In genomic region chr17:55895112-55895759, GRCh38 we compare ENCODE assay signal across 31 cellular contexts.
DNase-seq lines count a peak whose midpoint lies in the region; ATAC-seq, FAIRE-seq and TF ChIP-seq lines count a peak whose summit lies in the region.
"Had no signal": no experiment of that assay in that cellular context is flagged by ENCODE, and none has a peak within 500 bp of the region (broad histone marks: within the 10 kb centered on the region; RNA-seq: fewer than 3 reads in every experiment).

No MANE protein-coding gene starts in this region.

- H3K9me3 ChIP-seq in Loucy (ENCODE audit: insufficient read depth, low read depth, low read length) (no peaks in the 10 kb centered on the region), GM12878 (replicated peaks; ENCODE audit: control insufficient read depth, insufficient read depth, low read length) (no peaks in the 10 kb centered on the region)
- H3K9me3 ChIP-seq: ascending aorta, uterus had no signal

- H3K27ac ChIP-seq in GM12878 (ENCODE audit: control insufficient read depth, insufficient read depth), result no peak overlapping the region
- H3K27ac ChIP-seq: SK-N-MC, uterus had no signal

- H3K27ac Mint-ChIP-seq in activated T-helper 1 cell treated with anti-CD3 and anti-CD28 coated beads, Interleukin-12 subunit alpha, Interleukin-12 subunit beta, Interleukin-2, Interleukin-4 antibody, amounts not matched to agents 30 ng/mL and 10 ng/mL and 1 ng/mL, durations not matched to agents 14 hours and 24 hours and 36 hours, result no peak overlapping the region
- H3K27ac Mint-ChIP-seq: CD4-positive, CD25-positive, alpha-beta regulatory T cell; dendritic cell treated with granulocyte-macrophage colony-stimulating factor and Interleukin-4, amounts not matched to agents 40 ng/mL and 50 ng/mL, for 4 days; endodermal cell; GM23338; HFFc6; immature natural killer cell; memory B cell; progenitor cell of endocrine pancreas had no signal

- intact Hi-C loops in GM12878 (cut with micrococcal nuclease; ENCODE audit: unreplicated experiment) (no loop called here), sciatic nerve (cut with DNase I) (no loop called here)
- intact Hi-C loops in activated T-helper 1 cell treated with anti-CD3 and anti-CD28 coated beads, Interleukin-12 subunit alpha, Interleukin-12 subunit beta, Interleukin-2, Interleukin-4 antibody, amounts not matched to agents 30 ng/mL and 10 ng/mL and 1 ng/mL, durations not matched to agents 14 hours and 24 hours and 36 hours (cut with micrococcal nuclease), result no loop called here

- no peaks in the 10 kb centered on the region for H3K4me1 Mint-ChIP-seq in activated T-helper 1 cell treated with anti-CD3 and anti-CD28 coated beads, Interleukin-12 subunit alpha, Interleukin-12 subunit beta, Interleukin-2, Interleukin-4 antibody, amounts not matched to agents 30 ng/mL and 10 ng/mL and 1 ng/mL, durations not matched to agents 14 hours and 24 hours and 36 hours (ENCODE audit: low read depth)
- H3K4me1 Mint-ChIP-seq: CD4-positive, CD25-positive, alpha-beta regulatory T cell; endodermal cell; GM23338; immature natural killer cell; memory B cell had no signal

- no peaks in the 10 kb centered on the region for H3K36me3 Mint-ChIP-seq in activated T-helper 1 cell treated with anti-CD3 and anti-CD28 coated beads, Interleukin-12 subunit alpha, Interleukin-12 subunit beta, Interleukin-2, Interleukin-4 antibody, amounts not matched to agents 30 ng/mL and 10 ng/mL and 1 ng/mL, durations not matched to agents 14 hours and 24 hours and 36 hours (ENCODE audit: low read depth)
- H3K36me3 Mint-ChIP-seq: CD4-positive, CD25-positive, alpha-beta regulatory T cell; immature natural killer cell; memory B cell had no signal

- H3K79me2 ChIP-seq in Loucy (ENCODE audit: insufficient read depth, low read length) (no peaks in the 10 kb centered on the region), GM12878 (ENCODE audit: control insufficient read depth, insufficient read depth, low read length) (no peaks in the 10 kb centered on the region)

- CTCF ChIA-PET in GM12878 (lab: Yijun Ruan, JAX), result interaction anchor here (1.3 kb wide), 1 partner anchor 12 kb away, joined by 3 read pairs; no protein-coding TSS in a partner anchor

- no peak for TF ChIP-seq POLR2A in GM12878 (IDR thresholded peaks at IDR 0.05; ENCODE audit: low read depth, low read length)

- 41% methylated on average over 5 of the region's 5 CpGs for WGBS in GM12878 (ENCODE audit: insufficient coverage, insufficient replicate concordance, low lambda C conversion rate, missing lambda C conversion rate)

- no peaks in the 10 kb centered on the region for H3F3A ChIP-seq in Loucy (ENCODE audit: low read depth)

- H2AFZ ChIP-seq in Loucy (ENCODE audit: low read length) (0 out of 2 replicates have a peak overlapping the region, but pooled peaks have one; percentile 24), GM12878 (ENCODE audit: control insufficient read depth, low read depth, low read length) (no peak overlapping the region)
- H2AFZ ChIP-seq: GM23338 had no signal

- TF ChIP-seq CTCF in Loucy (conservative IDR thresholded peaks at IDR 0.05; ENCODE audit: low read length), result no peak
- TF ChIP-seq CTCF in GM12878 (IDR thresholded peaks at IDR 0.05 in 2 of 3, conservative IDR thresholded peaks at IDR 0.05 in 1 of 3; ENCODE audit: control insufficient read depth in 2 of 3, extremely low read depth in 1 of 3, insufficient read depth in 1 of 3, low read depth in 3 of 3, low read length in 3 of 3), result no peak

- peaks cover 11% of the 10 kb centered on the region for H3K27me3 Mint-ChIP-seq in activated T-helper 1 cell treated with anti-CD3 and anti-CD28 coated beads, Interleukin-12 subunit alpha, Interleukin-12 subunit beta, Interleukin-2, Interleukin-4 antibody, amounts not matched to agents 30 ng/mL and 10 ng/mL and 1 ng/mL, durations not matched to agents 14 hours and 24 hours and 36 hours (ENCODE audit: insufficient read depth)
- H3K27me3 Mint-ChIP-seq: memory B cell, progenitor cell of endocrine pancreas had no signal

- no peaks in the 10 kb centered on the region for H3K9me2 ChIP-seq in Loucy (replicated peaks; ENCODE audit: low read depth, low read length)

- peak overlapping the region; percentile 22 for H3K4me2 ChIP-seq in Loucy (ENCODE audit: low read depth, low read length, poor library complexity, severe bottlenecking)
- no peak overlapping the region for H3K4me2 ChIP-seq in GM12878 (ENCODE audit: control insufficient read depth, insufficient read depth)
- H3K4me2 ChIP-seq: GM23338 had no signal

- DNase-seq in SKM-1 treated with dmso at 0.1 percent for 144 hours (lab: John Stamatoyannopoulos, UW; ENCODE audit: unreplicated experiment), result peak; percentile 3
- no peak for DNase-seq in SKM-1 (lab: John Stamatoyannopoulos, UW; ENCODE audit: unreplicated experiment)
- no peak for DNase-seq in GM12878 (ENCODE audit: low read depth, low spot score)
- no peak for DNase-seq in sciatic nerve (ENCODE audit: low spot score)
- no peak for DNase-seq in NCI-H69 (lab: John Stamatoyannopoulos, UW)
- no peak for DNase-seq in activated T-helper 1 cell treated with anti-CD3 and anti-CD28 coated beads, Interleukin-12 subunit alpha, Interleukin-12 subunit beta, Interleukin-2, Interleukin-4 antibody, amounts not matched to agents 30 ng/mL and 10 ng/mL and 1 ng/mL, durations not matched to agents 14 hours and 24 hours and 36 hours (ENCODE audit: low spot score)
- no peak for DNase-seq in NCI-H1417 (lab: John Stamatoyannopoulos, UW)
- DNase-seq: 8988T; activated CD4-positive, alpha-beta T cell treated with anti-CD3 and anti-CD28 coated beads for 4 hours; activated T-cell treated with anti-CD3 and anti-CD28 coated beads, Interleukin-2, amount 50 U/mL, for 4 hours; endodermal cell; foreskin melanocyte; HFFc6; hippocampal formation; immature natural killer cell; left colon; NCI-H1105; NCI-H2081; NCI-H2227 treated with DMSO at 0.1 percent for 48 hours; stimulated activated naive CD8-positive, alpha-beta T cell treated with anti-CD3 and anti-CD28 coated beads, Interleukin-15, Interleukin-2, amounts not matched to agents 100 U/mL and 50 U/mL, for 24 hours; uterus had no signal

- no TSS peak for BruUV-seq in GM12878 (replicated peaks; lab: Mats Ljungman, UMichigan)

- no peak for TF ChIP-seq RAD21 in GM12878 (IDR thresholded peaks at IDR 0.05; ENCODE audit: insufficient read depth, low read depth, low read length)

- FAIRE-seq in GM12878 (lab: Jason Lieb, UNC), result no peak
- FAIRE-seq: GM12891 had no signal

- POLR2A ChIA-PET in GM12878 (lab: Charles Lee), result no interaction called here

- SMC1A ChIA-PET in GM12878 (lab: Charles Lee; ENCODE audit: uncharacterized antibody, unreplicated experiment), result no interaction called here

- H3K36me3 ChIP-seq in Loucy (ENCODE audit: insufficient read depth, low read length) (no peaks in the 10 kb centered on the region), GM12878 (ENCODE audit: control insufficient read depth in 2 of 2, insufficient read depth in 2 of 2, low read length in 1 of 2) (no peaks in the 10 kb centered on the region)
- H3K36me3 ChIP-seq: ascending aorta, uterus had no signal

- H3K4me1 ChIP-seq in Loucy (ENCODE audit: insufficient read depth, low read length, poor library complexity, severe bottlenecking), result peaks cover 24% of the 10 kb centered on the region
- no peaks in the 10 kb centered on the region for H3K4me1 ChIP-seq in GM12878 (ENCODE audit: control insufficient read depth, insufficient read depth, low read length)
- H3K4me1 ChIP-seq: ascending aorta, uterus had no signal

- H3K27me3 ChIP-seq in Loucy (ENCODE audit: insufficient read depth, low read length, poor library complexity, severe bottlenecking), result no peaks in the 10 kb centered on the region
- H3K27me3 ChIP-seq in GM12878 (replicated peaks in 1 of 2; ENCODE audit: control insufficient read depth in 2 of 2, insufficient read depth in 2 of 2, low read length in 1 of 2), result no peaks in the 10 kb centered on the region
- H3K27me3 ChIP-seq: ascending aorta, uterus had no signal

- H3K9ac ChIP-seq in Loucy (ENCODE audit: low read depth, low read length, poor library complexity, severe bottlenecking) (no peak overlapping the region), GM12878 (ENCODE audit: control insufficient read depth, insufficient read depth, low read length) (no peak overlapping the region)

- ATAC-seq in GM12878 (no peak), sciatic nerve (peak; percentile 74)
- ATAC-seq: activated T-cell treated with anti-CD3 and anti-CD28 coated beads, Interleukin-2, amount 50 U/mL, for 4 hours; esophagus mucosa; GM23338; left colon; stimulated activated naive CD8-positive, alpha-beta T cell treated with anti-CD3 and anti-CD28 coated beads, Interleukin-15, Interleukin-2, amounts not matched to agents 100 U/mL and 50 U/mL, for 24 hours had no signal

- H3K9me3 Mint-ChIP-seq in activated T-helper 1 cell treated with anti-CD3 and anti-CD28 coated beads, Interleukin-12 subunit alpha, Interleukin-12 subunit beta, Interleukin-2, Interleukin-4 antibody, amounts not matched to agents 30 ng/mL and 10 ng/mL and 1 ng/mL, durations not matched to agents 14 hours and 24 hours and 36 hours, result no peaks in the 10 kb centered on the region
- H3K9me3 Mint-ChIP-seq: activated T-cell treated with anti-CD3 and anti-CD28 coated beads, Interleukin-2, amount 50 U/mL, for 4 hours; endodermal cell had no signal

- TF ChIP-seq EP300 in GM12878 (IDR thresholded peaks at IDR 0.05; ENCODE audit: borderline replicate concordance in 1 of 2, control insufficient read depth in 1 of 2, low read depth in 2 of 2, low read length in 2 of 2), result no peak

- RAD21 ChIA-PET in GM12878 (lab: Charles Lee; ENCODE audit: unreplicated experiment), result no interaction called here

- no peak overlapping the region for H3K4me3 Mint-ChIP-seq in activated T-helper 1 cell treated with anti-CD3 and anti-CD28 coated beads, Interleukin-12 subunit alpha, Interleukin-12 subunit beta, Interleukin-2, Interleukin-4 antibody, amounts not matched to agents 30 ng/mL and 10 ng/mL and 1 ng/mL, durations not matched to agents 14 hours and 24 hours and 36 hours
- H3K4me3 Mint-ChIP-seq: activated T-cell treated with anti-CD3 and anti-CD28 coated beads, Interleukin-2, amount 50 U/mL, for 4 hours; CD4-positive, CD25-positive, alpha-beta regulatory T cell; dendritic cell treated with granulocyte-macrophage colony-stimulating factor and Interleukin-4, amounts not matched to agents 40 ng/mL and 50 ng/mL, for 4 days; endodermal cell; GM23338; HFFc6; immature natural killer cell; memory B cell had no signal

- H4K20me1 ChIP-seq in Loucy (ENCODE audit: insufficient read depth, low read length, poor library complexity, severe bottlenecking), result no peaks in the 10 kb centered on the region
- no peaks in the 10 kb centered on the region for H4K20me1 ChIP-seq in GM12878 (ENCODE audit: control insufficient read depth, insufficient read depth)

- in situ Hi-C loops in GM12878 (cut with MboI), result no loop called here

- H3K4me3 ChIP-seq in Loucy (ENCODE audit: low read length, poor library complexity, severe bottlenecking) (no peak overlapping the region), GM12878 (no peak overlapping the region)
- H3K4me3 ChIP-seq: ascending aorta, GM23338, SK-N-MC, uterus had no signal

TF ChIP-seq in GM12878, 131 proteins besides CTCF, POLR2A, EP300 and RAD21:
- TF ChIP-seq ZZZ3 (IDR thresholded peaks at IDR 0.05; ENCODE audit: control insufficient read depth, insufficient read length, low read depth) (no peak), RAD51 (IDR thresholded peaks at IDR 0.05) (peak; percentile 54; the same call in 1 of the 2 replicates)
TF ChIP-seq in GM12878: peak in this region for 1.
